ENCODE assay signal across 24 cellular contexts in the genomic region with DNA sequence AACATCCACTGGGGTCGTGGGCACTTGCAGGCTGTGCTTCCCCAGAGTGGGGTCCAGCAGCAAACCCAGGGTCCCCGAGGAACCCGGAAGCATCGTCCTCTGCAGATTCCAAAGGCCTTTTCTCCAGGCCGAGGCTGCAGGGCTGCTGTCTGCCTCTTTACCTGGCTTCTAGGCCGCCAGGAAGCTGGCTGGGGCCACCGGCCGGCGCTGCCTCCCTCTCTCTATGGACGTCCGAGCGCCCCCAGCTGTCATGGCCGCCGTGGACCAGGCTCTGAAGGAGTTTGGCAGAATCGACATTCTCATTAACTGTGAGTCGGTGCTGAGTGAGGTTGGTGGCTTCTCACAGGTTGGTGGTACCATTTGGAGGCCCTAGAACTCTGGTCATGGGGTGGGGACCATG. TPM values are rescaled to one million over a fixed set of nuclear protein-coding genes. Genes with fewer than 3 reads are reported as not detected.
DNase-seq lines count a peak whose midpoint lies in the region; ATAC-seq, FAIRE-seq and TF ChIP-seq lines count a peak whose summit lies in the region.
"Had no signal": no experiment of that assay in that cellular context is flagged by ENCODE, and none has a peak within 500 bp of the region (broad histone marks: within the 10 kb centered on the region; RNA-seq: fewer than 3 reads in every experiment).

No MANE protein-coding gene starts in this region.

- peaks cover 9% of the 10 kb centered on the region; the same call in 2 of the 3 replicates for H3K79me2 ChIP-seq in K562 (ENCODE audit: control insufficient read depth, insufficient read depth, low read length)

- WGBS in K562 (ENCODE audit: insufficient coverage, low coverage, missing lambda C conversion rate) = 79% methylated on average over 15 of the region's 16 CpGs
- WGBS in right lobe of liver (ENCODE audit: insufficient coverage, low coverage, low lambda C conversion rate, missing lambda C conversion rate) = no CpG with 5 or more reads among the region's 16 CpGs

- no peak overlapping the region for H3K4me3 Mint-ChIP-seq in activated naive CD4-positive, alpha-beta T cell treated with anti-CD3 and anti-CD28 coated beads, Interleukin-2, amount 50 U/mL, for 24 hours
- H3K4me3 Mint-ChIP-seq in activated naive CD4-positive, alpha-beta T cell treated with anti-CD3 and anti-CD28 coated beads for 36 hours = no peak overlapping the region
- H3K4me3 Mint-ChIP-seq in effector memory CD8-positive, alpha-beta T cell = no peak overlapping the region
- H3K4me3 Mint-ChIP-seq: CD14-positive monocyte; CD8-positive, alpha-beta memory T cell; HFFc6 had no signal

- in situ Hi-C loops in K562 (cut with MboI) = no loop called here

- H3K27ac Mint-ChIP-seq in activated naive CD4-positive, alpha-beta T cell treated with anti-CD3 and anti-CD28 coated beads, Interleukin-2, amount 50 U/mL, for 24 hours = peak overlapping the region; percentile 35
- H3K27ac Mint-ChIP-seq in activated naive CD4-positive, alpha-beta T cell treated with anti-CD3 and anti-CD28 coated beads for 36 hours = no peak overlapping the region
- no peak overlapping the region for H3K27ac Mint-ChIP-seq in effector memory CD8-positive, alpha-beta T cell
- H3K27ac Mint-ChIP-seq: CD14-positive monocyte, HFFc6 had no signal

- H3K4me3 ChIP-seq in K562 = no peak overlapping the region
- no peak overlapping the region for H3K4me3 ChIP-seq in right lobe of liver
- H3K4me3 ChIP-seq: HAP-1, Peyer's patch had no signal

- H3K9me3 ChIP-seq in K562 (replicated peaks; ENCODE audit: control insufficient read depth, insufficient read depth, low read depth, low read length) = no peaks in the 10 kb centered on the region
- no peaks in the 10 kb centered on the region for H3K9me3 ChIP-seq in right lobe of liver
- H3K9me3 ChIP-seq: BE2C, HAP-1, Peyer's patch had no signal

- DNase-seq in activated naive CD4-positive, alpha-beta T cell treated with anti-CD3 and anti-CD28 coated beads for 36 hours = no peak
- DNase-seq in K562 (ENCODE audit: extremely low read depth in 1 of 4, low spot score in 3 of 4) (peak in 1 of 4 experiments; percentile 3), right lobe of liver (no peak), NCI-H526 (lab: John Stamatoyannopoulos, UW) (no peak)
- DNase-seq in effector memory CD8-positive, alpha-beta T cell = no peak
- DNase-seq: BE2C; CD8-positive, alpha-beta memory T cell; DMS79 treated with DMSO at 0.1 percent for 48 hours; GF-D8; HFFc6; MM.1S; NCI-H1694; NCI-H2081; NCI-H2227 treated with DMSO at 0.1 percent for 48 hours; NCI-H69; Peyer's patch had no signal

- peak overlapping the region in 1 of 2 experiments; percentile 55; a peak in 2 of 4 replicates for H3K9ac ChIP-seq in K562 (ENCODE audit: insufficient read depth in 1 of 2, low read depth in 2 of 2, low read length in 2 of 2)
- H3K9ac ChIP-seq: KMS-11 had no signal

- peaks cover 3% of the 10 kb centered on the region for H3K36me3 Mint-ChIP-seq in activated naive CD4-positive, alpha-beta T cell treated with anti-CD3 and anti-CD28 coated beads, Interleukin-2, amount 50 U/mL, for 24 hours
- peaks cover 2% of the 10 kb centered on the region for H3K36me3 Mint-ChIP-seq in activated naive CD4-positive, alpha-beta T cell treated with anti-CD3 and anti-CD28 coated beads for 36 hours (ENCODE audit: low read depth)
- H3K36me3 Mint-ChIP-seq in effector memory CD8-positive, alpha-beta T cell (ENCODE audit: insufficient read depth) = peaks cover 1% of the 10 kb centered on the region
- H3K36me3 Mint-ChIP-seq: CD8-positive, alpha-beta memory T cell had no signal

- H3K27ac ChIP-seq in K562 (ENCODE audit: extremely low read depth, low read depth, low read length) (no peak overlapping the region), right lobe of liver (peak overlapping the region in 2 of 3 donors; percentile 78 to 87)
- H3K27ac ChIP-seq: 22Rv1, KMS-11, Peyer's patch had no signal

- TF ChIP-seq CTCF in K562 (IDR thresholded peaks at IDR 0.05 in 2 of 3, conservative IDR thresholded peaks at IDR 0.05 in 1 of 3; ENCODE audit: insufficient read depth in 2 of 3, low read depth in 1 of 3, low read length in 3 of 3) (no peak), right lobe of liver (IDR thresholded peaks at IDR 0.05) (no peak)

- no peak overlapping the region for H3K4me2 ChIP-seq in K562 (ENCODE audit: insufficient read depth, low read length)
- H3K4me2 ChIP-seq: KMS-11 had no signal

- TF ChIP-seq RAD21 in K562 (CRISPR knock-in tag; conservative IDR thresholded peaks at IDR 0.05 in 1 of 2, IDR thresholded peaks at IDR 0.05 in 1 of 2) = no peak

- H3K9me1 ChIP-seq in K562 (ENCODE audit: control insufficient read depth, insufficient read depth, low read length) = no peaks in the 10 kb centered on the region

- no peaks in the 10 kb centered on the region for H4K20me1 ChIP-seq in K562 (replicated peaks; ENCODE audit: control insufficient read depth, insufficient read depth, low read length)

- POLR2A ChIA-PET in K562 (lab: Yijun Ruan, JAX) = interaction anchor here (0.6 to 1.3 kb wide), 2 partner anchors 14 to 57 kb away, joined by 3 read pairs; no protein-coding TSS in a partner anchor

- no peak for FAIRE-seq in K562 (lab: Jason Lieb, UNC)
- FAIRE-seq: GM12891 had no signal

- H3K4me1 Mint-ChIP-seq in activated naive CD4-positive, alpha-beta T cell treated with anti-CD3 and anti-CD28 coated beads, Interleukin-2, amount 50 U/mL, for 24 hours = no peaks in the 10 kb centered on the region
- H3K4me1 Mint-ChIP-seq in activated naive CD4-positive, alpha-beta T cell treated with anti-CD3 and anti-CD28 coated beads for 36 hours (ENCODE audit: low read depth) = peaks cover 3% of the 10 kb centered on the region
- H3K4me1 Mint-ChIP-seq in effector memory CD8-positive, alpha-beta T cell (ENCODE audit: low read depth in 2 of 2) = no peaks in the 10 kb centered on the region
- H3K4me1 Mint-ChIP-seq: CD8-positive, alpha-beta memory T cell had no signal

- H3K27me3 ChIP-seq in K562 (ENCODE audit: control insufficient read depth in 2 of 2, insufficient read depth in 2 of 2, low read length in 2 of 2) (no peaks in the 10 kb centered on the region), right lobe of liver (no peaks in the 10 kb centered on the region)
- H3K27me3 ChIP-seq: BE2C, Peyer's patch had no signal

- TF ChIP-seq EP300 in K562 (IDR thresholded peaks at IDR 0.05; ENCODE audit: low read length) = no peak

- H3K36me3 ChIP-seq in K562 (ENCODE audit: control insufficient read depth, insufficient read depth, low read length) (peaks cover 8% of the 10 kb centered on the region; the same call in 1 of the 3 replicates), right lobe of liver (peaks cover 0 to 35% (median 15%) of the 10 kb centered on the region in 4 donors)
- H3K36me3 ChIP-seq: BE2C had no signal

- CTCF ChIA-PET in activated naive CD4-positive, alpha-beta T cell treated with anti-CD3 and anti-CD28 coated beads for 36 hours (lab: Charles Lee) = no interaction called here
- CTCF ChIA-PET in K562 (lab: Yijun Ruan, JAX; ENCODE audit: low intra/inter-chr PET ratio) = no interaction called here

- no peak for ATAC-seq in K562
- ATAC-seq in right lobe of liver = no peak
- no peak for ATAC-seq in effector memory CD8-positive, alpha-beta T cell (replicated peaks)
- no peak for ATAC-seq in GM18861 (IDR thresholded peaks at IDR 0.05; ENCODE audit: unreplicated experiment)
- ATAC-seq: SK-N-SH treated with all-trans-retinoic acid at 6 μM for 48 hours had no signal

- no peak for TF ChIP-seq POLR2A in K562 (conservative IDR thresholded peaks at IDR 0.05)
- no peak for TF ChIP-seq POLR2A in right lobe of liver (IDR thresholded peaks at IDR 0.05)

- BruUV-seq in K562 (replicated peaks; lab: Mats Ljungman, UMichigan) = no TSS peak

- intact Hi-C loops in activated naive CD4-positive, alpha-beta T cell treated with anti-CD3 and anti-CD28 coated beads for 36 hours (cut with micrococcal nuclease) = no loop called here
- intact Hi-C loops in K562 (cut with micrococcal nuclease) (no loop called here), right lobe of liver (cut with DNase I) (no loop called here)

- H3K27me3 Mint-ChIP-seq in activated naive CD4-positive, alpha-beta T cell treated with anti-CD3 and anti-CD28 coated beads, Interleukin-2, amount 50 U/mL, for 24 hours = no peaks in the 10 kb centered on the region
- no peaks in the 10 kb centered on the region for H3K27me3 Mint-ChIP-seq in activated naive CD4-positive, alpha-beta T cell treated with anti-CD3 and anti-CD28 coated beads for 36 hours (ENCODE audit: low read depth)
- no peaks in the 10 kb centered on the region for H3K27me3 Mint-ChIP-seq in effector memory CD8-positive, alpha-beta T cell
- H3K27me3 Mint-ChIP-seq: CD8-positive, alpha-beta memory T cell had no signal

- peaks cover 15 to 51% of the 10 kb centered on the region in 2 experiments for H3K4me1 ChIP-seq in K562 (replicated peaks in 1 of 2; ENCODE audit: control insufficient read depth in 2 of 2, insufficient read depth in 2 of 2, low read length in 2 of 2)
- peaks cover 0 to 41% (median 9%) of the 10 kb centered on the region in 4 donors for H3K4me1 ChIP-seq in right lobe of liver

- no peak overlapping the region for H2AFZ ChIP-seq in K562 (ENCODE audit: low read depth, low read length)

- H3K9me3 Mint-ChIP-seq in activated naive CD4-positive, alpha-beta T cell treated with anti-CD3 and anti-CD28 coated beads, Interleukin-2, amount 50 U/mL, for 24 hours = no peaks in the 10 kb centered on the region
- no peaks in the 10 kb centered on the region for H3K9me3 Mint-ChIP-seq in activated naive CD4-positive, alpha-beta T cell treated with anti-CD3 and anti-CD28 coated beads for 36 hours
- H3K9me3 Mint-ChIP-seq in effector memory CD8-positive, alpha-beta T cell = no peaks in the 10 kb centered on the region
- H3K9me3 Mint-ChIP-seq: CD14-positive monocyte; CD8-positive, alpha-beta memory T cell; HFFc6 had no signal

RNA-seq across cellular contexts. Expression of a gene that starts 5.6 kb away (rescaled TPM):
- 1 to 10 TPM; 8.9 to 9.6 TPM for total RNA-seq in activated naive CD4-positive, alpha-beta T cell treated with anti-CD3 and anti-CD28 coated beads for 36 hours
- total RNA-seq in K562 (2011; cell fraction: chromatin; rRNA removed; ENCODE audit: low replicate concordance) = 27.0 and 84.4 TPM in 2 replicates
- total RNA-seq in K562 (2011; cell fraction: nucleolus; rRNA removed) = 49.9 and 50.8 TPM in 2 replicates
- 40.5 and 41.6 TPM in 2 replicates for total RNA-seq in K562 (2011; cell fraction: nucleoplasm; rRNA removed)
- 16.8 and 18.4 TPM in 2 replicates for total RNA-seq in K562 (2014; rRNA removed)
- total RNA-seq in K562 (2014; rRNA removed; fragmentation: Illumina TruSeq; extraction: Trizol) = 3.2 and 5.6 TPM in 2 replicates
- 10.3 and 10.6 TPM in 2 replicates for total RNA-seq in K562 (2015; rRNA removed; fragmentation: Illumina TruSeq; extraction: Trizol)
- 22.9 and 23.1 TPM in 2 replicates for total RNA-seq in K562 (2021)
- 13.9 and 21.6 TPM in 2 replicates for polyA plus RNA-seq in K562 (2011; rRNA removed)
- polyA plus RNA-seq in K562 (2011; cell fraction: cytosol; rRNA removed) = 22.5 and 45.9 TPM in 2 replicates
- polyA plus RNA-seq in K562 (2011; cell fraction: nucleus; rRNA removed) = 71.0 and 103 TPM in 2 replicates
- 18.3 and 22.5 TPM in 2 replicates for polyA plus RNA-seq in K562 (2012)
- polyA plus RNA-seq in K562 (2014; fragmentation: Illumina TruSeq; extraction: Trizol) = 6.9 and 13.4 TPM in 2 replicates
- 1 to 10 TPM; 1.0 to 2.1 TPM for polyA plus RNA-seq in K562 (2014; fragmentation: Nextera tagmentation; extraction: Ambion mirVana)
- polyA plus RNA-seq in K562 (2014; rRNA removed) = 31.9 and 33.1 TPM in 2 replicates
- 1.9 and 3.6 TPM in 2 replicates for polyA minus RNA-seq in K562 (2011; rRNA and poly(A)+ RNA removed)
- 7.8 and 10.6 TPM in 2 replicates for polyA minus RNA-seq in K562 (2011; cell fraction: cytosol; rRNA and poly(A)+ RNA removed)
- polyA minus RNA-seq in K562 (2011; cell fraction: nucleus; rRNA and poly(A)+ RNA removed) = 10.1 and 11.2 TPM in 2 replicates
- 100 to 1,000 TPM in 3 of 6 experiments, 10 to 100 TPM in 3; 73.6 to 169 (median 97.0) TPM for total RNA-seq in right lobe of liver

RNA-seq across cellular contexts. Expression of a gene that starts 10.3 kb away (rescaled TPM):
- 10 to 100 TPM; 86.7 to 87.0 TPM for total RNA-seq in activated naive CD4-positive, alpha-beta T cell treated with anti-CD3 and anti-CD28 coated beads for 36 hours
- total RNA-seq in K562 (2011; cell fraction: chromatin; rRNA removed; ENCODE audit: low replicate concordance) = 39.0 and 108 TPM in 2 replicates
- 83.4 and 88.0 TPM in 2 replicates for total RNA-seq in K562 (2011; cell fraction: nucleolus; rRNA removed)
- 67.1 and 101 TPM in 2 replicates for total RNA-seq in K562 (2011; cell fraction: nucleoplasm; rRNA removed)
- total RNA-seq in K562 (2014; rRNA removed) = 211 and 255 TPM in 2 replicates
- 50.2 and 61.5 TPM in 2 replicates for total RNA-seq in K562 (2014; rRNA removed; fragmentation: Illumina TruSeq; extraction: Trizol)
- total RNA-seq in K562 (2015; rRNA removed; fragmentation: Illumina TruSeq; extraction: Trizol) = 145 and 151 TPM in 2 replicates
- total RNA-seq in K562 (2021) = 189 and 206 TPM in 2 replicates
- 139 and 160 TPM in 2 replicates for polyA plus RNA-seq in K562 (2011; rRNA removed)
- 277 and 663 TPM in 2 replicates for polyA plus RNA-seq in K562 (2011; cell fraction: cytosol; rRNA removed)
- polyA plus RNA-seq in K562 (2011; cell fraction: nucleus; rRNA removed) = 165 and 221 TPM in 2 replicates
- 211 and 279 TPM in 2 replicates for polyA plus RNA-seq in K562 (2012)
- 135 and 223 TPM in 2 replicates for polyA plus RNA-seq in K562 (2014; fragmentation: Illumina TruSeq; extraction: Trizol)
- 10 to 100 TPM; 15.4 to 17.5 TPM for polyA plus RNA-seq in K562 (2014; fragmentation: Nextera tagmentation; extraction: Ambion mirVana)
- 264 and 339 TPM in 2 replicates for polyA plus RNA-seq in K562 (2014; rRNA removed)
- polyA minus RNA-seq in K562 (2011; rRNA and poly(A)+ RNA removed) = 23.2 and 37.8 TPM in 2 replicates
- 60.9 and 70.8 TPM in 2 replicates for polyA minus RNA-seq in K562 (2011; cell fraction: cytosol; rRNA and poly(A)+ RNA removed)
- 32.2 and 35.7 TPM in 2 replicates for polyA minus RNA-seq in K562 (2011; cell fraction: nucleus; rRNA and poly(A)+ RNA removed)
- 10 to 100 TPM; 50.3 to 83.6 (median 61.0) TPM for total RNA-seq in right lobe of liver

RNA-seq across cellular contexts. Expression of a gene that starts 18.2 kb away (rescaled TPM):
- total RNA-seq in activated naive CD4-positive, alpha-beta T cell treated with anti-CD3 and anti-CD28 coated beads for 36 hours = 10 to 100 TPM; 15.8 to 18.2 TPM
- 31.6 and 47.9 TPM in 2 replicates for total RNA-seq in K562 (2011; cell fraction: chromatin; rRNA removed; ENCODE audit: low replicate concordance)
- total RNA-seq in K562 (2011; cell fraction: nucleolus; rRNA removed) = 20.2 and 23.6 TPM in 2 replicates
- total RNA-seq in K562 (2011; cell fraction: nucleoplasm; rRNA removed) = 13.9 and 17.7 TPM in 2 replicates
- total RNA-seq in K562 (2014; rRNA removed) (6.5 and 7.2 TPM in 2 replicates), K562 (2014; rRNA removed; fragmentation: Illumina TruSeq; extraction: Trizol) (2.6 and 4.3 TPM in 2 replicates), K562 (2015; rRNA removed; fragmentation: Illumina TruSeq; extraction: Trizol) (5.3 and 5.9 TPM in 2 replicates), K562 (2021) (10.5 and 13.1 TPM in 2 replicates), right lobe of liver (10 to 100 TPM; 19.5 to 38.3 (median 25.5) TPM)
- polyA plus RNA-seq in K562 (2011; rRNA removed) (2.7 and 3.1 TPM in 2 replicates), K562 (2014; fragmentation: Illumina TruSeq; extraction: Trizol) (4.3 and 7.0 TPM in 2 replicates), K562 (2014; fragmentation: Nextera tagmentation; extraction: Ambion mirVana) (under 1 TPM; 0.46 TPM), K562 (2014; rRNA removed) (5.2 and 10.7 TPM in 2 replicates)
- polyA plus RNA-seq in K562 (2011; cell fraction: cytosol; rRNA removed) = 2.2 and 3.4 TPM in 2 replicates
- 8.8 and 12.6 TPM in 2 replicates for polyA plus RNA-seq in K562 (2011; cell fraction: nucleus; rRNA removed)
- polyA plus RNA-seq in K562 (2012) = 8.4 and 12.7 TPM in 2 replicates
- 1.9 and 2.8 TPM in 2 replicates for polyA minus RNA-seq in K562 (2011; rRNA and poly(A)+ RNA removed)
- polyA minus RNA-seq in K562 (2011; cell fraction: cytosol; rRNA and poly(A)+ RNA removed) = 4.1 and 5.0 TPM in 2 replicates
- 3.8 and 4.4 TPM in 2 replicates for polyA minus RNA-seq in K562 (2011; cell fraction: nucleus; rRNA and poly(A)+ RNA removed)

RNA-seq across cellular contexts. Expression of a gene that starts 25.5 kb away (rescaled TPM):
- total RNA-seq in activated naive CD4-positive, alpha-beta T cell treated with anti-CD3 and anti-CD28 coated beads for 36 hours = 10 to 100 TPM; 19.9 to 20.9 TPM
- 56.2 and 231 TPM in 2 replicates for total RNA-seq in K562 (2011; cell fraction: chromatin; rRNA removed; ENCODE audit: low replicate concordance)
- 229 and 238 TPM in 2 replicates for total RNA-seq in K562 (2011; cell fraction: nucleolus; rRNA removed)
- total RNA-seq in K562 (2011; cell fraction: nucleoplasm; rRNA removed) = 112 and 118 TPM in 2 replicates
- total RNA-seq in K562 (2014; rRNA removed) (43.4 and 66.6 TPM in 2 replicates), K562 (2014; rRNA removed; fragmentation: Illumina TruSeq; extraction: Trizol) (3.8 and 8.9 TPM in 2 replicates), K562 (2015; rRNA removed; fragmentation: Illumina TruSeq; extraction: Trizol) (35.9 and 39.3 TPM in 2 replicates), K562 (2021) (49.8 and 50.2 TPM in 2 replicates), right lobe of liver (10 to 100 TPM; 24.3 to 44.6 (median 28.0) TPM)
- polyA plus RNA-seq in K562 (2011; rRNA removed) (41.7 and 73.2 TPM in 2 replicates), K562 (2014; fragmentation: Illumina TruSeq; extraction: Trizol) (20.0 and 53.1 TPM in 2 replicates), K562 (2014; fragmentation: Nextera tagmentation; extraction: Ambion mirVana) (1 to 10 TPM in 1 of 2 experiments, under 1 TPM in 1; 0.45 to 1.3 TPM), K562 (2014; rRNA removed) (46.2 and 50.1 TPM in 2 replicates)
- 113 and 177 TPM in 2 replicates for polyA plus RNA-seq in K562 (2011; cell fraction: cytosol; rRNA removed)
- polyA plus RNA-seq in K562 (2011; cell fraction: nucleus; rRNA removed) = 157 and 271 TPM in 2 replicates
- 62.5 and 85.8 TPM in 2 replicates for polyA plus RNA-seq in K562 (2012)
- 25.0 and 47.0 TPM in 2 replicates for polyA minus RNA-seq in K562 (2011; rRNA and poly(A)+ RNA removed)
- polyA minus RNA-seq in K562 (2011; cell fraction: cytosol; rRNA and poly(A)+ RNA removed) = 43.0 and 54.1 TPM in 2 replicates
- 40.1 and 42.9 TPM in 2 replicates for polyA minus RNA-seq in K562 (2011; cell fraction: nucleus; rRNA and poly(A)+ RNA removed)

RNA-seq across cellular contexts. Expression of a gene that starts 36.9 kb away (rescaled TPM):
- 10 to 100 TPM; 68.3 to 74.0 TPM for total RNA-seq in activated naive CD4-positive, alpha-beta T cell treated with anti-CD3 and anti-CD28 coated beads for 36 hours
- total RNA-seq in K562 (2011; cell fraction: chromatin; rRNA removed; ENCODE audit: low replicate concordance) = 23.4 and 64.3 TPM in 2 replicates
- 75.9 and 80.4 TPM in 2 replicates for total RNA-seq in K562 (2011; cell fraction: nucleolus; rRNA removed)
- total RNA-seq in K562 (2011; cell fraction: nucleoplasm; rRNA removed) = 40.5 and 50.3 TPM in 2 replicates
- total RNA-seq in K562 (2014; rRNA removed) (323 and 344 TPM in 2 replicates), K562 (2014; rRNA removed; fragmentation: Illumina TruSeq; extraction: Trizol) (54.8 and 63.1 TPM in 2 replicates), K562 (2015; rRNA removed; fragmentation: Illumina TruSeq; extraction: Trizol) (157 and 167 TPM in 2 replicates), K562 (2021) (175 and 183 TPM in 2 replicates), right lobe of liver (10 to 100 TPM; 29.9 to 64.7 (median 32.6) TPM)
- polyA plus RNA-seq in K562 (2011; rRNA removed) (152 and 181 TPM in 2 replicates), K562 (2014; fragmentation: Illumina TruSeq; extraction: Trizol) (219 and 232 TPM in 2 replicates), K562 (2014; fragmentation: Nextera tagmentation; extraction: Ambion mirVana) (10 to 100 TPM in 1 of 2 experiments, 1 to 10 TPM in 1; 2.5 to 22.9 TPM), K562 (2014; rRNA removed) (306 and 314 TPM in 2 replicates)
- polyA plus RNA-seq in K562 (2011; cell fraction: cytosol; rRNA removed) = 215 and 452 TPM in 2 replicates
- polyA plus RNA-seq in K562 (2011; cell fraction: nucleus; rRNA removed) = 114 and 165 TPM in 2 replicates
- 108 and 172 TPM in 2 replicates for polyA plus RNA-seq in K562 (2012)
- 49.7 and 74.3 TPM in 2 replicates for polyA minus RNA-seq in K562 (2011; rRNA and poly(A)+ RNA removed)
- polyA minus RNA-seq in K562 (2011; cell fraction: cytosol; rRNA and poly(A)+ RNA removed) = 48.1 and 65.9 TPM in 2 replicates
- 23.4 and 31.5 TPM in 2 replicates for polyA minus RNA-seq in K562 (2011; cell fraction: nucleus; rRNA and poly(A)+ RNA removed)
